In the genomic region with DNA sequence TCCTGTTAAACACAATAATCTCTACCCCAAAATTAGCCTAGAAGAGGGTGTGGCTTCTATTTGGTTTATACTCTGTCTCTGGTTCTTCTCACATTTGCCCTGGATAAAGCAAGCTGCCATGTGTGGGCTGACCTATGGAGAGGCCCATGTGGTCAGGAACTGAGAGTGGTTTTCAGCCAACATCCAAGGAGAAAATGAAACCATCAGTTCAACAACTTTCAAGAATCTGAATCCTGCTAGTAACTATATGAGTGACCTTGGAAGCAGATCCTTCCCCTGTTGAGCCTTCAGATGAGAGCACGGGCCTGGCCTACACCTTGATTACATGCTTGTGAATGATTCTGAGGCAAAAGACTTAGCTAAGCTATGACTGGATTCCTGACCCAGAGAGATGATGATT, we compare ENCODE assay signal across 1 cellular context.
A peak's percentile ranks its signal among the peaks of the same experiment; 100 is the strongest.
TF ChIP-seq lines count a peak whose summit lies in the region.

No MANE protein-coding gene starts in this region.

TF ChIP-seq in K562, 482 proteins besides CTCF, POLR2A, EP300 and RAD21 (continues in another document):
- TF ChIP-seq, protein P1, sequence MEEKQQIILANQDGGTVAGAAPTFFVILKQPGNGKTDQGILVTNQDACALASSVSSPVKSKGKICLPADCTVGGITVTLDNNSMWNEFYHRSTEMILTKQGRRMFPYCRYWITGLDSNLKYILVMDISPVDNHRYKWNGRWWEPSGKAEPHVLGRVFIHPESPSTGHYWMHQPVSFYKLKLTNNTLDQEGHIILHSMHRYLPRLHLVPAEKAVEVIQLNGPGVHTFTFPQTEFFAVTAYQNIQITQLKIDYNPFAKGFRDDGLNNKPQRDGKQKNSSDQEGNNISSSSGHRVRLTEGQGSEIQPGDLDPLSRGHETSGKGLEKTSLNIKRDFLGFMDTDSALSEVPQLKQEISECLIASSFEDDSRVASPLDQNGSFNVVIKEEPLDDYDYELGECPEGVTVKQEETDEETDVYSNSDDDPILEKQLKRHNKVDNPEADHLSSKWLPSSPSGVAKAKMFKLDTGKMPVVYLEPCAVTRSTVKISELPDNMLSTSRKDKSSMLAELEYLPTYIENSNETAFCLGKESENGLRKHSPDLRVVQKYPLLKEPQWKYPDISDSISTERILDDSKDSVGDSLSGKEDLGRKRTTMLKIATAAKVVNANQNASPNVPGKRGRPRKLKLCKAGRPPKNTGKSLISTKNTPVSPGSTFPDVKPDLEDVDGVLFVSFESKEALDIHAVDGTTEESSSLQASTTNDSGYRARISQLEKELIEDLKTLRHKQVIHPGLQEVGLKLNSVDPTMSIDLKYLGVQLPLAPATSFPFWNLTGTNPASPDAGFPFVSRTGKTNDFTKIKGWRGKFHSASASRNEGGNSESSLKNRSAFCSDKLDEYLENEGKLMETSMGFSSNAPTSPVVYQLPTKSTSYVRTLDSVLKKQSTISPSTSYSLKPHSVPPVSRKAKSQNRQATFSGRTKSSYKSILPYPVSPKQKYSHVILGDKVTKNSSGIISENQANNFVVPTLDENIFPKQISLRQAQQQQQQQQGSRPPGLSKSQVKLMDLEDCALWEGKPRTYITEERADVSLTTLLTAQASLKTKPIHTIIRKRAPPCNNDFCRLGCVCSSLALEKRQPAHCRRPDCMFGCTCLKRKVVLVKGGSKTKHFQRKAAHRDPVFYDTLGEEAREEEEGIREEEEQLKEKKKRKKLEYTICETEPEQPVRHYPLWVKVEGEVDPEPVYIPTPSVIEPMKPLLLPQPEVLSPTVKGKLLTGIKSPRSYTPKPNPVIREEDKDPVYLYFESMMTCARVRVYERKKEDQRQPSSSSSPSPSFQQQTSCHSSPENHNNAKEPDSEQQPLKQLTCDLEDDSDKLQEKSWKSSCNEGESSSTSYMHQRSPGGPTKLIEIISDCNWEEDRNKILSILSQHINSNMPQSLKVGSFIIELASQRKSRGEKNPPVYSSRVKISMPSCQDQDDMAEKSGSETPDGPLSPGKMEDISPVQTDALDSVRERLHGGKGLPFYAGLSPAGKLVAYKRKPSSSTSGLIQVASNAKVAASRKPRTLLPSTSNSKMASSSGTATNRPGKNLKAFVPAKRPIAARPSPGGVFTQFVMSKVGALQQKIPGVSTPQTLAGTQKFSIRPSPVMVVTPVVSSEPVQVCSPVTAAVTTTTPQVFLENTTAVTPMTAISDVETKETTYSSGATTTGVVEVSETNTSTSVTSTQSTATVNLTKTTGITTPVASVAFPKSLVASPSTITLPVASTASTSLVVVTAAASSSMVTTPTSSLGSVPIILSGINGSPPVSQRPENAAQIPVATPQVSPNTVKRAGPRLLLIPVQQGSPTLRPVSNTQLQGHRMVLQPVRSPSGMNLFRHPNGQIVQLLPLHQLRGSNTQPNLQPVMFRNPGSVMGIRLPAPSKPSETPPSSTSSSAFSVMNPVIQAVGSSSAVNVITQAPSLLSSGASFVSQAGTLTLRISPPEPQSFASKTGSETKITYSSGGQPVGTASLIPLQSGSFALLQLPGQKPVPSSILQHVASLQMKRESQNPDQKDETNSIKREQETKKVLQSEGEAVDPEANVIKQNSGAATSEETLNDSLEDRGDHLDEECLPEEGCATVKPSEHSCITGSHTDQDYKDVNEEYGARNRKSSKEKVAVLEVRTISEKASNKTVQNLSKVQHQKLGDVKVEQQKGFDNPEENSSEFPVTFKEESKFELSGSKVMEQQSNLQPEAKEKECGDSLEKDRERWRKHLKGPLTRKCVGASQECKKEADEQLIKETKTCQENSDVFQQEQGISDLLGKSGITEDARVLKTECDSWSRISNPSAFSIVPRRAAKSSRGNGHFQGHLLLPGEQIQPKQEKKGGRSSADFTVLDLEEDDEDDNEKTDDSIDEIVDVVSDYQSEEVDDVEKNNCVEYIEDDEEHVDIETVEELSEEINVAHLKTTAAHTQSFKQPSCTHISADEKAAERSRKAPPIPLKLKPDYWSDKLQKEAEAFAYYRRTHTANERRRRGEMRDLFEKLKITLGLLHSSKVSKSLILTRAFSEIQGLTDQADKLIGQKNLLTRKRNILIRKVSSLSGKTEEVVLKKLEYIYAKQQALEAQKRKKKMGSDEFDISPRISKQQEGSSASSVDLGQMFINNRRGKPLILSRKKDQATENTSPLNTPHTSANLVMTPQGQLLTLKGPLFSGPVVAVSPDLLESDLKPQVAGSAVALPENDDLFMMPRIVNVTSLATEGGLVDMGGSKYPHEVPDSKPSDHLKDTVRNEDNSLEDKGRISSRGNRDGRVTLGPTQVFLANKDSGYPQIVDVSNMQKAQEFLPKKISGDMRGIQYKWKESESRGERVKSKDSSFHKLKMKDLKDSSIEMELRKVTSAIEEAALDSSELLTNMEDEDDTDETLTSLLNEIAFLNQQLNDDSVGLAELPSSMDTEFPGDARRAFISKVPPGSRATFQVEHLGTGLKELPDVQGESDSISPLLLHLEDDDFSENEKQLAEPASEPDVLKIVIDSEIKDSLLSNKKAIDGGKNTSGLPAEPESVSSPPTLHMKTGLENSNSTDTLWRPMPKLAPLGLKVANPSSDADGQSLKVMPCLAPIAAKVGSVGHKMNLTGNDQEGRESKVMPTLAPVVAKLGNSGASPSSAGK (IDR thresholded peaks at IDR 0.05) = peak; percentile 24; the same call in 1 of the 2 replicates
- TF ChIP-seq SP1 (CRISPR knock-in tag; IDR thresholded peaks at IDR 0.05) (no peak), ZNF174 (CRISPR knock-in tag; IDR thresholded peaks at IDR 0.05) (no peak), KDM5B (IDR thresholded peaks at IDR 0.05; ENCODE audit: insufficient replicate concordance, low read depth, low read length) (no peak), TCFL5 (CRISPR knock-in tag; conservative IDR thresholded peaks at IDR 0.05) (no peak), ETS2 (tag; IDR thresholded peaks at IDR 0.05; ENCODE audit: borderline replicate concordance, poor library complexity, severe bottlenecking) (no peak), FOXK2 (conservative IDR thresholded peaks at IDR 0.05 in 1 of 2, IDR thresholded peaks at IDR 0.05 in 1 of 2; ENCODE audit: low read depth in 2 of 2) (no peak), ZNF79 (CRISPR knock-in tag; IDR thresholded peaks at IDR 0.05; ENCODE audit: low read depth) (no peak), SRF (CRISPR knock-in tag; IDR thresholded peaks at IDR 0.05) (no peak), SMAD3 (CRISPR knock-in tag; conservative IDR thresholded peaks at IDR 0.05) (no peak), SMARCA5 (IDR thresholded peaks at IDR 0.05) (no peak), MBD2 (IDR thresholded peaks at IDR 0.05; ENCODE audit: borderline replicate concordance, low read depth) (no peak), ATF1 (CRISPR knock-in tag; IDR thresholded peaks at IDR 0.05) (no peak), ATF1 (tag; IDR thresholded peaks at IDR 0.05) (peak; percentile 25; the same call in 1 of the 2 replicates), CEBPB (tag; IDR thresholded peaks at IDR 0.05) (no peak), RBM25 (IDR thresholded peaks at IDR 0.05; ENCODE audit: low read depth, low read length, severe bottlenecking) (peak; percentile 40), NFE2 (IDR thresholded peaks at IDR 0.05; ENCODE audit: low read depth) (no peak), SNIP1 (IDR thresholded peaks at IDR 0.05; ENCODE audit: low read depth) (no peak), HDGF (IDR thresholded peaks at IDR 0.05) (no peak), SNRNP70 (optimal IDR thresholded peaks at IDR 0.05; ENCODE audit: low read depth, low read length) (no peak), ZNF57 (CRISPR knock-in tag; IDR thresholded peaks at IDR 0.05) (no peak), L3MBTL2 (IDR thresholded peaks at IDR 0.05) (0 out of 2 replicates have a peak, but pooled peaks have one; percentile 18), SRSF3 (IDR thresholded peaks at IDR 0.05; ENCODE audit: insufficient read depth, low read length) (no peak), CBFA2T3 (IDR thresholded peaks at IDR 0.05) (no peak), ZFX (CRISPR knock-in tag; IDR thresholded peaks at IDR 0.05) (0 out of 2 replicates have a peak, but pooled peaks have one; percentile 26), NFATC3 (IDR thresholded peaks at IDR 0.05) (no peak), ESRRB (CRISPR knock-in tag; IDR thresholded peaks at IDR 0.05; ENCODE audit: borderline replicate concordance) (no peak), TRIM28 (IDR thresholded peaks at IDR 0.05) (0 out of 2 replicates have a peak, but pooled peaks have one; percentile 60), ZKSCAN3 (CRISPR knock-in tag; IDR thresholded peaks at IDR 0.05) (no peak), ZNF780A (CRISPR knock-in tag; IDR thresholded peaks at IDR 0.05) (no peak), RB1 (IDR thresholded peaks at IDR 0.05; ENCODE audit: low read depth) (no peak), TOE1 (IDR thresholded peaks at IDR 0.05; ENCODE audit: borderline replicate concordance) (no peak), TOE1 (CRISPR knock-in tag; IDR thresholded peaks at IDR 0.05; ENCODE audit: borderline replicate concordance, low read depth) (no peak)
- TF ChIP-seq, protein P2, sequence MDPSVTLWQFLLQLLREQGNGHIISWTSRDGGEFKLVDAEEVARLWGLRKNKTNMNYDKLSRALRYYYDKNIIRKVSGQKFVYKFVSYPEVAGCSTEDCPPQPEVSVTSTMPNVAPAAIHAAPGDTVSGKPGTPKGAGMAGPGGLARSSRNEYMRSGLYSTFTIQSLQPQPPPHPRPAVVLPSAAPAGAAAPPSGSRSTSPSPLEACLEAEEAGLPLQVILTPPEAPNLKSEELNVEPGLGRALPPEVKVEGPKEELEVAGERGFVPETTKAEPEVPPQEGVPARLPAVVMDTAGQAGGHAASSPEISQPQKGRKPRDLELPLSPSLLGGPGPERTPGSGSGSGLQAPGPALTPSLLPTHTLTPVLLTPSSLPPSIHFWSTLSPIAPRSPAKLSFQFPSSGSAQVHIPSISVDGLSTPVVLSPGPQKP (CRISPR knock-in tag; IDR thresholded peaks at IDR 0.05) = no peak
- TF ChIP-seq, protein P3, sequence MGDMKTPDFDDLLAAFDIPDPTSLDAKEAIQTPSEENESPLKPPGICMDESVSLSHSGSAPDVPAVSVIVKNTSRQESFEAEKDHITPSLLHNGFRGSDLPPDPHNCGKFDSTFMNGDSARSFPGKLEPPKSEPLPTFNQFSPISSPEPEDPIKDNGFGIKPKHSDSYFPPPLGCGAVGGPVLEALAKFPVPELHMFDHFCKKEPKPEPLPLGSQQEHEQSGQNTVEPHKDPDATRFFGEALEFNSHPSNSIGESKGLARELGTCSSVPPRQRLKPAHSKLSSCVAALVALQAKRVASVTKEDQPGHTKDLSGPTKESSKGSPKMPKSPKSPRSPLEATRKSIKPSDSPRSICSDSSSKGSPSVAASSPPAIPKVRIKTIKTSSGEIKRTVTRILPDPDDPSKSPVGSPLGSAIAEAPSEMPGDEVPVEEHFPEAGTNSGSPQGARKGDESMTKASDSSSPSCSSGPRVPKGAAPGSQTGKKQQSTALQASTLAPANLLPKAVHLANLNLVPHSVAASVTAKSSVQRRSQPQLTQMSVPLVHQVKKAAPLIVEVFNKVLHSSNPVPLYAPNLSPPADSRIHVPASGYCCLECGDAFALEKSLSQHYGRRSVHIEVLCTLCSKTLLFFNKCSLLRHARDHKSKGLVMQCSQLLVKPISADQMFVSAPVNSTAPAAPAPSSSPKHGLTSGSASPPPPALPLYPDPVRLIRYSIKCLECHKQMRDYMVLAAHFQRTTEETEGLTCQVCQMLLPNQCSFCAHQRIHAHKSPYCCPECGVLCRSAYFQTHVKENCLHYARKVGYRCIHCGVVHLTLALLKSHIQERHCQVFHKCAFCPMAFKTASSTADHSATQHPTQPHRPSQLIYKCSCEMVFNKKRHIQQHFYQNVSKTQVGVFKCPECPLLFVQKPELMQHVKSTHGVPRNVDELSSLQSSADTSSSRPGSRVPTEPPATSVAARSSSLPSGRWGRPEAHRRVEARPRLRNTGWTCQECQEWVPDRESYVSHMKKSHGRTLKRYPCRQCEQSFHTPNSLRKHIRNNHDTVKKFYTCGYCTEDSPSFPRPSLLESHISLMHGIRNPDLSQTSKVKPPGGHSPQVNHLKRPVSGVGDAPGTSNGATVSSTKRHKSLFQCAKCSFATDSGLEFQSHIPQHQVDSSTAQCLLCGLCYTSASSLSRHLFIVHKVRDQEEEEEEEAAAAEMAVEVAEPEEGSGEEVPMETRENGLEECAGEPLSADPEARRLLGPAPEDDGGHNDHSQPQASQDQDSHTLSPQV (IDR thresholded peaks at IDR 0.05) = no peak
- TF ChIP-seq, protein P4, sequence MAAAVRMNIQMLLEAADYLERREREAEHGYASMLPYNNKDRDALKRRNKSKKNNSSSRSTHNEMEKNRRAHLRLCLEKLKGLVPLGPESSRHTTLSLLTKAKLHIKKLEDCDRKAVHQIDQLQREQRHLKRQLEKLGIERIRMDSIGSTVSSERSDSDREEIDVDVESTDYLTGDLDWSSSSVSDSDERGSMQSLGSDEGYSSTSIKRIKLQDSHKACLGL (CRISPR knock-in tag; IDR thresholded peaks at IDR 0.05; ENCODE audit: borderline replicate concordance, poor library complexity, severe bottlenecking) = no peak
- TF ChIP-seq, protein P5, sequence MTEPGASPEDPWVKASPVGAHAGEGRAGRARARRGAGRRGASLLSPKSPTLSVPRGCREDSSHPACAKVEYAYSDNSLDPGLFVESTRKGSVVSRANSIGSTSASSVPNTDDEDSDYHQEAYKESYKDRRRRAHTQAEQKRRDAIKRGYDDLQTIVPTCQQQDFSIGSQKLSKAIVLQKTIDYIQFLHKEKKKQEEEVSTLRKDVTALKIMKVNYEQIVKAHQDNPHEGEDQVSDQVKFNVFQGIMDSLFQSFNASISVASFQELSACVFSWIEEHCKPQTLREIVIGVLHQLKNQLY (CRISPR knock-in tag; conservative IDR thresholded peaks at IDR 0.05) = no peak
- TF ChIP-seq, protein P6, sequence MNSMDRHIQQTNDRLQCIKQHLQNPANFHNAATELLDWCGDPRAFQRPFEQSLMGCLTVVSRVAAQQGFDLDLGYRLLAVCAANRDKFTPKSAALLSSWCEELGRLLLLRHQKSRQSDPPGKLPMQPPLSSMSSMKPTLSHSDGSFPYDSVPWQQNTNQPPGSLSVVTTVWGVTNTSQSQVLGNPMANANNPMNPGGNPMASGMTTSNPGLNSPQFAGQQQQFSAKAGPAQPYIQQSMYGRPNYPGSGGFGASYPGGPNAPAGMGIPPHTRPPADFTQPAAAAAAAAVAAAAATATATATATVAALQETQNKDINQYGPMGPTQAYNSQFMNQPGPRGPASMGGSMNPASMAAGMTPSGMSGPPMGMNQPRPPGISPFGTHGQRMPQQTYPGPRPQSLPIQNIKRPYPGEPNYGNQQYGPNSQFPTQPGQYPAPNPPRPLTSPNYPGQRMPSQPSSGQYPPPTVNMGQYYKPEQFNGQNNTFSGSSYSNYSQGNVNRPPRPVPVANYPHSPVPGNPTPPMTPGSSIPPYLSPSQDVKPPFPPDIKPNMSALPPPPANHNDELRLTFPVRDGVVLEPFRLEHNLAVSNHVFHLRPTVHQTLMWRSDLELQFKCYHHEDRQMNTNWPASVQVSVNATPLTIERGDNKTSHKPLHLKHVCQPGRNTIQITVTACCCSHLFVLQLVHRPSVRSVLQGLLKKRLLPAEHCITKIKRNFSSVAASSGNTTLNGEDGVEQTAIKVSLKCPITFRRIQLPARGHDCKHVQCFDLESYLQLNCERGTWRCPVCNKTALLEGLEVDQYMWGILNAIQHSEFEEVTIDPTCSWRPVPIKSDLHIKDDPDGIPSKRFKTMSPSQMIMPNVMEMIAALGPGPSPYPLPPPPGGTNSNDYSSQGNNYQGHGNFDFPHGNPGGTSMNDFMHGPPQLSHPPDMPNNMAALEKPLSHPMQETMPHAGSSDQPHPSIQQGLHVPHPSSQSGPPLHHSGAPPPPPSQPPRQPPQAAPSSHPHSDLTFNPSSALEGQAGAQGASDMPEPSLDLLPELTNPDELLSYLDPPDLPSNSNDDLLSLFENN (IDR thresholded peaks at IDR 0.05; ENCODE audit: low read depth in 2 of 2, low read length in 2 of 2) = no peak
- TF ChIP-seq, protein P7, sequence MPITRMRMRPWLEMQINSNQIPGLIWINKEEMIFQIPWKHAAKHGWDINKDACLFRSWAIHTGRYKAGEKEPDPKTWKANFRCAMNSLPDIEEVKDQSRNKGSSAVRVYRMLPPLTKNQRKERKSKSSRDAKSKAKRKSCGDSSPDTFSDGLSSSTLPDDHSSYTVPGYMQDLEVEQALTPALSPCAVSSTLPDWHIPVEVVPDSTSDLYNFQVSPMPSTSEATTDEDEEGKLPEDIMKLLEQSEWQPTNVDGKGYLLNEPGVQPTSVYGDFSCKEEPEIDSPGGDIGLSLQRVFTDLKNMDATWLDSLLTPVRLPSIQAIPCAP (CRISPR knock-in tag; IDR thresholded peaks at IDR 0.05; ENCODE audit: borderline replicate concordance) = no peak
